In genomic region chr5:176740702-176741565, GRCh38 we compare ENCODE assay signal across 20 cellular contexts.
DNase-seq lines count a peak whose midpoint lies in the region; ATAC-seq and TF ChIP-seq lines count a peak whose summit lies in the region.
"Had no signal": no experiment of that assay in that cellular context is flagged by ENCODE, and none has a peak within 500 bp of the region (broad histone marks: within the 10 kb centered on the region; RNA-seq: fewer than 3 reads in every experiment).

No MANE protein-coding gene starts in this region.

- intact Hi-C loops in heart right ventricle (cut with DNase I) = no loop called here
- intact Hi-C loops in activated T-helper 2 cell treated with anti-CD3 and anti-CD28 coated beads, Interferon-gamma antibody, Interleukin-2, Interleukin-4, amounts not matched to agents 10 μg/mL and 5 μg/mL and 100 μg/mL, durations not matched to agents 14 hours and 24 hours and 36 hours (cut with micrococcal nuclease) = no loop called here

- no peaks in the 10 kb centered on the region for H3K36me3 Mint-ChIP-seq in activated T-helper 2 cell treated with anti-CD3 and anti-CD28 coated beads, Interferon-gamma antibody, Interleukin-2, Interleukin-4, amounts not matched to agents 10 μg/mL and 5 μg/mL and 100 μg/mL, durations not matched to agents 14 hours and 24 hours and 36 hours (ENCODE audit: low read depth)
- H3K36me3 Mint-ChIP-seq in neural progenitor cell = no peaks in the 10 kb centered on the region
- H3K36me3 Mint-ChIP-seq: brain; CD4-positive, CD25-positive, alpha-beta regulatory T cell; naive thymus-derived CD8-positive, alpha-beta T cell had no signal

- no peak overlapping the region for H3K4me3 Mint-ChIP-seq in activated T-helper 2 cell treated with anti-CD3 and anti-CD28 coated beads, Interferon-gamma antibody, Interleukin-2, Interleukin-4, amounts not matched to agents 10 μg/mL and 5 μg/mL and 100 μg/mL, durations not matched to agents 14 hours and 24 hours and 36 hours (ENCODE audit: low read depth)
- peak overlapping the region; percentile 43 for H3K4me3 Mint-ChIP-seq in neural progenitor cell
- H3K4me3 Mint-ChIP-seq: CD4-positive, CD25-positive, alpha-beta regulatory T cell; naive thymus-derived CD8-positive, alpha-beta T cell had no signal

- H3F3A ChIP-seq in neural progenitor cell (ENCODE audit: low read depth) = peaks cover 51% of the 10 kb centered on the region

- no peaks in the 10 kb centered on the region for H3K79me2 ChIP-seq in neural progenitor cell (ENCODE audit: low read depth)

- H3K27ac Mint-ChIP-seq in activated T-helper 2 cell treated with anti-CD3 and anti-CD28 coated beads, Interferon-gamma antibody, Interleukin-2, Interleukin-4, amounts not matched to agents 10 μg/mL and 5 μg/mL and 100 μg/mL, durations not matched to agents 14 hours and 24 hours and 36 hours = no peak overlapping the region
- peak overlapping the region; percentile 69 for H3K27ac Mint-ChIP-seq in neural progenitor cell
- H3K27ac Mint-ChIP-seq: CD4-positive, CD25-positive, alpha-beta regulatory T cell had no signal

- H3K9ac ChIP-seq in neural progenitor cell = no peak overlapping the region

- H3K27ac ChIP-seq in right atrium auricular region = no peak overlapping the region
- H3K27ac ChIP-seq in heart right ventricle = no peak overlapping the region
- H3K27ac ChIP-seq in neural progenitor cell = no peak overlapping the region
- H3K27ac ChIP-seq: prostate gland had no signal

- ATAC-seq in heart right ventricle = no peak
- no peak for ATAC-seq in HG03097 (IDR thresholded peaks at IDR 0.05; ENCODE audit: low FRiP score, unreplicated experiment)

- no peak overlapping the region for H2AFZ ChIP-seq in neural progenitor cell (replicated peaks)

- H3K36me3 ChIP-seq in right atrium auricular region (no peaks in the 10 kb centered on the region), heart right ventricle (no peaks in the 10 kb centered on the region), neural progenitor cell (no peaks in the 10 kb centered on the region)
- H3K36me3 ChIP-seq: prostate gland had no signal

- DNase-seq in right atrium auricular region (ENCODE audit: low spot score) = peak; percentile 43
- DNase-seq in heart right ventricle = no peak
- DNase-seq in activated T-helper 2 cell treated with anti-CD3 and anti-CD28 coated beads, Interferon-gamma antibody, Interleukin-2, Interleukin-4, amounts not matched to agents 10 μg/mL and 5 μg/mL and 100 μg/mL, durations not matched to agents 14 hours and 24 hours and 36 hours (ENCODE audit: low spot score) = peak; percentile 3
- no peak for DNase-seq in neural progenitor cell (ENCODE audit: low spot score)
- DNase-seq in SIG-M5 (lab: John Stamatoyannopoulos, UW) = no peak
- no peak for DNase-seq in NCI-H146 treated with DMSO at 0.1 percent for 48 hours (lab: John Stamatoyannopoulos, UW; ENCODE audit: unreplicated experiment)
- no peak for DNase-seq in SW480 (ENCODE audit: low spot score)
- DNase-seq: activated CD4-positive, alpha-beta T cell treated with anti-CD3 and anti-CD28 coated beads, Interleukin-2, amount 50 U/mL, for 4 hours; CD4-positive, CD25-positive, alpha-beta regulatory T cell; dermis blood vessel endothelial cell; erythroblast; mesendoderm; NCI-H1694; NCI-H510A; SHP77 treated with DMSO at 0.1 percent for 48 hours had no signal

- TF ChIP-seq CTCF in right atrium auricular region (IDR thresholded peaks at IDR 0.05) (no peak), heart right ventricle (IDR thresholded peaks at IDR 0.05) (no peak), neural progenitor cell (IDR thresholded peaks at IDR 0.05) (no peak)

- 65 to 67% methylated on average over 27 of the region's 27 CpGs for WGBS in heart right ventricle, 2 donors

- no peak overlapping the region for H3K4me3 ChIP-seq in right atrium auricular region
- H3K4me3 ChIP-seq in heart right ventricle = no peak overlapping the region
- no peak overlapping the region for H3K4me3 ChIP-seq in neural progenitor cell
- H3K4me3 ChIP-seq: prostate gland, smooth muscle cell had no signal

- H3K9me3 ChIP-seq in right atrium auricular region = no peaks in the 10 kb centered on the region
- H3K9me3 ChIP-seq in heart right ventricle = no peaks in the 10 kb centered on the region
- no peaks in the 10 kb centered on the region for H3K9me3 ChIP-seq in neural progenitor cell (ENCODE audit: low read depth)
- H3K9me3 ChIP-seq: prostate gland had no signal

- H3K27me3 ChIP-seq in right atrium auricular region = peaks cover 12 to 21% of the 10 kb centered on the region in 2 donors
- H3K27me3 ChIP-seq in heart right ventricle = peaks cover 0 to 99% (median 98%) of the 10 kb centered on the region in 7 donors
- H3K27me3 ChIP-seq in neural progenitor cell = peaks cover 17% of the 10 kb centered on the region

- H3K27me3 Mint-ChIP-seq in activated T-helper 2 cell treated with anti-CD3 and anti-CD28 coated beads, Interferon-gamma antibody, Interleukin-2, Interleukin-4, amounts not matched to agents 10 μg/mL and 5 μg/mL and 100 μg/mL, durations not matched to agents 14 hours and 24 hours and 36 hours (ENCODE audit: low read depth) = peaks cover 64% of the 10 kb centered on the region
- H3K27me3 Mint-ChIP-seq in neural progenitor cell (ENCODE audit: insufficient read depth, low read depth) = peaks cover 17% of the 10 kb centered on the region

- H3K4me1 Mint-ChIP-seq in activated T-helper 2 cell treated with anti-CD3 and anti-CD28 coated beads, Interferon-gamma antibody, Interleukin-2, Interleukin-4, amounts not matched to agents 10 μg/mL and 5 μg/mL and 100 μg/mL, durations not matched to agents 14 hours and 24 hours and 36 hours (ENCODE audit: low read depth) = peaks cover 5% of the 10 kb centered on the region
- peaks cover 79% of the 10 kb centered on the region for H3K4me1 Mint-ChIP-seq in neural progenitor cell

- no peaks in the 10 kb centered on the region for H4K20me1 ChIP-seq in neural progenitor cell (ENCODE audit: low read depth)

- H3K9me3 Mint-ChIP-seq in activated T-helper 2 cell treated with anti-CD3 and anti-CD28 coated beads, Interferon-gamma antibody, Interleukin-2, Interleukin-4, amounts not matched to agents 10 μg/mL and 5 μg/mL and 100 μg/mL, durations not matched to agents 14 hours and 24 hours and 36 hours = no peaks in the 10 kb centered on the region
- H3K9me3 Mint-ChIP-seq in neural progenitor cell = no peaks in the 10 kb centered on the region

- peaks cover 0 to 15% of the 10 kb centered on the region in 2 donors for H3K4me1 ChIP-seq in right atrium auricular region
- H3K4me1 ChIP-seq in heart right ventricle = peaks cover 0 to 15% (median 12%) of the 10 kb centered on the region in 9 donors
- H3K4me1 ChIP-seq in neural progenitor cell = peaks cover 69% of the 10 kb centered on the region

- H3K4me2 ChIP-seq in neural progenitor cell = no peak overlapping the region
- H3K4me2 ChIP-seq: smooth muscle cell had no signal

Comparison
In these comparisons a context has a peak if more than half of its experiments do, and no peak if none do; other contexts are left out.
1. DNase-seq: peak in right atrium auricular region (single experiment) and activated T-helper 2 cell treated with anti-CD3 and anti-CD28 coated beads, Interferon-gamma antibody, Interleukin-2, Interleukin-4, amounts not matched to agents 10 μg/mL and 5 μg/mL and 100 μg/mL, durations not matched to agents 14 hours and 24 hours and 36 hours (single experiment); none in heart right ventricle (0 of 2), neural progenitor cell (single experiment), SIG-M5 (single experiment), NCI-H146 treated with DMSO at 0.1 percent for 48 hours (single experiment) and SW480 (single experiment).